Comparison of ENCODE assay signal across 18 cellular contexts in genomic region chr6:52782696-52783273, GRCh38. TPM values are rescaled to one million over a fixed set of nuclear protein-coding genes. Genes with fewer than 3 reads are reported as not detected.
DNase-seq lines count a peak whose midpoint lies in the region; ATAC-seq and TF ChIP-seq lines count a peak whose summit lies in the region.
"Not testable (repeated sequence)": the region's sequence is repeated elsewhere in the genome, so short reads cannot be mapped to it uniquely, and the experiment has no call there.
"Had no signal": no experiment of that assay in that cellular context is flagged by ENCODE, and none has a peak within 500 bp of the region (broad histone marks: within the 10 kb centered on the region; RNA-seq: fewer than 3 reads in every experiment).

No MANE protein-coding gene starts in this region.

- not testable (repeated sequence) for TF ChIP-seq CTCF in VCaP (conservative IDR thresholded peaks at IDR 0.05); mucosa of descending colon (IDR thresholded peaks at IDR 0.05)

- 0 out of 2 replicates have a peak overlapping the region, but pooled peaks have one; percentile 30 for H3K27ac ChIP-seq in VCaP

- H3K4me1 ChIP-seq in mucosa of descending colon (ENCODE audit: low read depth) = not testable (repeated sequence)

- H3K9me3 ChIP-seq in mucosa of descending colon = not testable (repeated sequence)

- H3K36me3 ChIP-seq in mucosa of descending colon (ENCODE audit: low read depth) = not testable (repeated sequence)

- peak; percentile 58 for ATAC-seq in esophagus mucosa
- ATAC-seq in mucosa of descending colon = peak; percentile 86

- DNase-seq in DMS 273 (lab: John Stamatoyannopoulos, UW; ENCODE audit: unreplicated experiment) (peak; percentile 3), LoVo (ENCODE audit: low spot score) (peak; percentile 27), NCI-H510A treated with DMSO at 0.1 percent for 48 hours (lab: John Stamatoyannopoulos, UW) (peak; percentile 21), mucosa of descending colon (peak in 2 of 3 donors; percentile 52 to 68), renal cortical epithelial cell (ENCODE audit: low read depth) (peak; percentile 6)

- intact Hi-C loops in mucosa of descending colon (cut with DNase I, micrococcal nuclease) = not testable (repeated sequence)

- not testable (repeated sequence) for H3K4me3 ChIP-seq in mucosa of descending colon

RNA-seq across cellular contexts. Expression of gene GSTA2, which starts 19.5 kb away (rescaled TPM):
- total RNA-seq in esophagus mucosa (not detected), mucosa of descending colon (under 1 TPM in 2 of 3 donors, not detected in 1; 0.27 to 0.29 TPM), renal cortical epithelial cell (0.15 TPM in 1 of 2 replicates, not detected in the other)
- total RNA-seq: A673; B cell; CD8-positive, alpha-beta memory T cell; GM23338; H9; HFFc6; HT1080; LHCN-M2; Right ventricle myocardium superior; SJSA1; T-cell had no signal

RNA-seq across cellular contexts. Expression of gene GSTA1, which starts 20.8 kb away (rescaled TPM):
- 1.6 TPM for total RNA-seq in esophagus mucosa
- total RNA-seq in mucosa of descending colon = 1 to 10 TPM in 2 of 3 donors, under 1 TPM in 1; 0.89 to 4.1 (median 1.1) TPM
- 0.15 TPM in 1 of 2 replicates, not detected in the other for total RNA-seq in renal cortical epithelial cell
- total RNA-seq: A673; B cell; CD8-positive, alpha-beta memory T cell; GM23338; H9; HT1080; LHCN-M2; Right ventricle myocardium superior had no signal

RNA-seq across cellular contexts. Expression of gene GSTA5, which starts 57.8 kb away (rescaled TPM):
- total RNA-seq in esophagus mucosa (not detected), mucosa of descending colon (not detected), renal cortical epithelial cell (not detected in 2 replicates)
- total RNA-seq: A673; B cell; CD8-positive, alpha-beta memory T cell; GM23338; H9; HFFc6; HT1080; LHCN-M2; Right ventricle myocardium superior; SJSA1; T-cell had no signal

Comparison
In these comparisons a context has a peak if more than half of its experiments do, and no peak if none do; other contexts are left out.
1. DNase-seq: peak in every context shown above with its lines; median percentile 60 in mucosa of descending colon; 27 in LoVo; 21 in NCI-H510A treated with DMSO at 0.1 percent for 48 hours; 6 in renal cortical epithelial cell; 3 in DMS 273.